In genomic region chr15:57586661-57587404, GRCh38 we compare ENCODE assay signal across 12 cellular contexts. TPM values are rescaled to one million over a fixed set of nuclear protein-coding genes. Genes with fewer than 3 reads are reported as not detected.
DNase-seq lines count a peak whose midpoint lies in the region; ATAC-seq and TF ChIP-seq lines count a peak whose summit lies in the region.
"Had no signal": no experiment of that assay in that cellular context is flagged by ENCODE, and none has a peak within 500 bp of the region (broad histone marks: within the 10 kb centered on the region; RNA-seq: fewer than 3 reads in every experiment).

No MANE protein-coding gene starts in this region.

- ATAC-seq in effector memory CD8-positive, alpha-beta T cell (replicated peaks) = peak; percentile 31
- ATAC-seq in upper lobe of left lung (ENCODE audit: low FRiP score in 2 of 2) = no peak

- 39 to 50% methylated on average over 6 of the region's 6 CpGs for WGBS in upper lobe of left lung, 2 donors

- H3K27me3 ChIP-seq in upper lobe of left lung = peaks cover 0 to 6% (median 0%) of the 10 kb centered on the region in 4 donors

- no peak for DNase-seq in activated naive CD4-positive, alpha-beta T cell treated with anti-CD3 and anti-CD28 coated beads, Interleukin-2, amount 50 U/mL, for 16 hours
- DNase-seq in effector memory CD8-positive, alpha-beta T cell = no peak
- DNase-seq in upper lobe of left lung (no peak), activated gamma-delta T cell (lab: John Stamatoyannopoulos, UW) (no peak), ureter (ENCODE audit: low spot score) (no peak), ecto neural progenitor cell (ENCODE audit: low spot score) (no peak)
- DNase-seq: dermis blood vessel endothelial cell, MM.1S had no signal

- no peak for TF ChIP-seq CTCF in upper lobe of left lung (IDR thresholded peaks at IDR 0.05)

- no peak for TF ChIP-seq EP300 in upper lobe of left lung (IDR thresholded peaks at IDR 0.05)

- peaks cover 6% of the 10 kb centered on the region for H3K36me3 Mint-ChIP-seq in activated naive CD4-positive, alpha-beta T cell treated with anti-CD3 and anti-CD28 coated beads, Interleukin-2, amount 50 U/mL, for 24 hours
- H3K36me3 Mint-ChIP-seq in IgD-negative memory B cell = peaks cover 11% of the 10 kb centered on the region
- no peaks in the 10 kb centered on the region for H3K36me3 Mint-ChIP-seq in effector memory CD8-positive, alpha-beta T cell (ENCODE audit: insufficient read depth)

- peak overlapping the region; percentile 82 for H3K27ac Mint-ChIP-seq in activated naive CD4-positive, alpha-beta T cell treated with anti-CD3 and anti-CD28 coated beads, Interleukin-2, amount 50 U/mL, for 24 hours
- peak overlapping the region; percentile 46 to 93 (median 85) for H3K27ac Mint-ChIP-seq in IgD-negative memory B cell
- H3K27ac Mint-ChIP-seq in effector memory CD8-positive, alpha-beta T cell = no peak overlapping the region
- H3K27ac Mint-ChIP-seq: progenitor cell of endocrine pancreas had no signal

- H3K36me3 ChIP-seq in upper lobe of left lung = no peaks in the 10 kb centered on the region

- no peak for TF ChIP-seq POLR2A in upper lobe of left lung (IDR thresholded peaks at IDR 0.05)

- H3K27me3 Mint-ChIP-seq in activated naive CD4-positive, alpha-beta T cell treated with anti-CD3 and anti-CD28 coated beads, Interleukin-2, amount 50 U/mL, for 24 hours = peaks cover 5% of the 10 kb centered on the region
- no peaks in the 10 kb centered on the region for H3K27me3 Mint-ChIP-seq in IgD-negative memory B cell
- peaks cover 75 to 78% of the 10 kb centered on the region in 2 donors for H3K27me3 Mint-ChIP-seq in effector memory CD8-positive, alpha-beta T cell

- H3K4me1 ChIP-seq in upper lobe of left lung = peaks cover 15 to 40% (median 33%) of the 10 kb centered on the region in 4 donors

- peak overlapping the region; percentile 7 to 80 (median 60) for H3K27ac ChIP-seq in upper lobe of left lung

- H3K9me3 Mint-ChIP-seq in activated naive CD4-positive, alpha-beta T cell treated with anti-CD3 and anti-CD28 coated beads, Interleukin-2, amount 50 U/mL, for 24 hours = peaks cover 11% of the 10 kb centered on the region
- H3K9me3 Mint-ChIP-seq in IgD-negative memory B cell = peaks cover 3 to 15% (median 7%) of the 10 kb centered on the region in 3 donors
- peaks cover 5 to 12% of the 10 kb centered on the region in 2 donors for H3K9me3 Mint-ChIP-seq in effector memory CD8-positive, alpha-beta T cell

- H3K4me3 ChIP-seq in upper lobe of left lung = no peak overlapping the region

- peak overlapping the region; percentile 16 for H3K4me3 Mint-ChIP-seq in activated naive CD4-positive, alpha-beta T cell treated with anti-CD3 and anti-CD28 coated beads, Interleukin-2, amount 50 U/mL, for 24 hours
- peak overlapping the region in 3 of 4 donors; percentile 32 to 84 (median 61) for H3K4me3 Mint-ChIP-seq in IgD-negative memory B cell
- no peak overlapping the region for H3K4me3 Mint-ChIP-seq in effector memory CD8-positive, alpha-beta T cell

- peaks cover 0 to 15% (median 10%) of the 10 kb centered on the region in 4 donors for H3K9me3 ChIP-seq in upper lobe of left lung

- peaks cover 48% of the 10 kb centered on the region for H3K4me1 Mint-ChIP-seq in activated naive CD4-positive, alpha-beta T cell treated with anti-CD3 and anti-CD28 coated beads, Interleukin-2, amount 50 U/mL, for 24 hours
- H3K4me1 Mint-ChIP-seq in IgD-negative memory B cell = peaks cover 15 to 27% (median 20%) of the 10 kb centered on the region in 3 donors
- H3K4me1 Mint-ChIP-seq in effector memory CD8-positive, alpha-beta T cell (ENCODE audit: low read depth in 2 of 2) = peaks cover 3 to 6% of the 10 kb centered on the region in 2 donors

RNA-seq across cellular contexts. Expression of gene MYZAP, which starts 4.9 kb away (rescaled TPM):
- 1.8 TPM for polyA plus RNA-seq in IgD-negative memory B cell
- total RNA-seq in upper lobe of left lung (10 to 100 TPM; 22.0 to 54.3 (median 30.4) TPM), ureter (29.3 TPM)
- total RNA-seq: T-helper 1 cell treated with Interleukin-12 subunit alpha and Interleukin-12 subunit beta and Interleukin-4 antibody, amounts not matched to agents 30 ng/mL and 1 ng/mL, for 36 hours had no signal

Comparison
In these comparisons a context has a peak if more than half of its experiments do, and no peak if none do; other contexts are left out.
1. H3K27ac Mint-ChIP-seq: peak in activated naive CD4-positive, alpha-beta T cell treated with anti-CD3 and anti-CD28 coated beads, Interleukin-2, amount 50 U/mL, for 24 hours (single experiment) and IgD-negative memory B cell (3 of 3); none in effector memory CD8-positive, alpha-beta T cell (0 of 2).
2. H3K4me3 Mint-ChIP-seq: peak in activated naive CD4-positive, alpha-beta T cell treated with anti-CD3 and anti-CD28 coated beads, Interleukin-2, amount 50 U/mL, for 24 hours (single experiment) and IgD-negative memory B cell (3 of 4); none in effector memory CD8-positive, alpha-beta T cell (0 of 2).